Comparison of ENCODE assay signal across 5 cellular contexts in the genomic region with DNA sequence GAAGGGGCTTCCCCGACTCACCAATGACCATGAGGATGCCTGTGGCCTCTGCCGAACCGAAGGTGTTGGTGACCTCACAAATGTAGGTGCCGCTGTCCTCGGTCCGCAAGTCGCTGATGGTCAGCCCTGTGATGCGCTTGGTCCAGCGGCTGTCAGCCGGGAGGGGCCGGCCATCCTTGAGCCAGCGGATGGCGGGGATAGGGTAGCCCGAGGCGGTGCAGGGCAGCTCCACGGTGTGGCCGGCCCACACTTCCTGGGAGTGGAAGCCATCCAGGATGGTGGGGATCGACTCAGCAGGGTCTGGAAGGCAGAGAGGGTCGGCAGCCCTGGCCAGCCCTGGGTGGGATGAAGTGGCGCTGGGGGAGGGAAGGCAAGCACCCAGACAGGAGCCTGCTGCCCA.
"Had no signal": no experiment of that assay in that cellular context is flagged by ENCODE, and none has a peak within 500 bp of the region (broad histone marks: within the 10 kb centered on the region; RNA-seq: fewer than 3 reads in every experiment).

No MANE protein-coding gene starts in this region.

- H3K27ac Mint-ChIP-seq: H9 had no signal

- DNase-seq: GM23248, H9, HCEC 1CT, IMR-90 had no signal

- H2AFZ ChIP-seq: GM23248 had no signal

- H3K4me3 ChIP-seq: GM23248, K562 had no signal

- H3K27ac ChIP-seq: GM23248 had no signal

- ATAC-seq: K562 had no signal

- H3K9me3 Mint-ChIP-seq: H9 had no signal

- H3K4me3 Mint-ChIP-seq: H9 had no signal
